In the genomic region with DNA sequence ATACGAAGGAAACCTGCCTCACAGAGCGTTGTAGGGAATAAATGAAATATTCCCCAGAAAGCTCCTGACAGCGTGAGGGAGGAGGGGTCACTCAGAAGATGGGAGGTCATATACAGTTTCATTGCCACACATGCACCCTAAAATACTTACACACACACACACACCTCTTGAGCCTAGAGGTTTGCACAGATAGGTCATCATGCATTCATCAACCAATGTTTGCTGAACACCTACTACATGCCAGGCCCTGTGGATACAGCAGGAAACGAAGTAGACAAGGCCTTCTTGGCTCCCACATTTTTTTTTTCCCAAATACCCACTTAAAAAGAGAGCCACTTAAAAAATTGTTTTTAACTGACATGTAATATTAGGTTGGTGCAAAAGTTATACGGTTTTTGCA, we compare ENCODE assay signal across 12 cellular contexts. TPM values are rescaled to one million over a fixed set of nuclear protein-coding genes. Genes with fewer than 3 reads are reported as not detected.
A peak's percentile ranks its signal among the peaks of the same experiment; 100 is the strongest.
DNase-seq lines count a peak whose midpoint lies in the region; ATAC-seq, FAIRE-seq and TF ChIP-seq lines count a peak whose summit lies in the region.
"Had no signal": no experiment of that assay in that cellular context is flagged by ENCODE, and none has a peak within 500 bp of the region (broad histone marks: within the 10 kb centered on the region; RNA-seq: fewer than 3 reads in every experiment).

No MANE protein-coding gene starts in this region.

- H3K4me3 Mint-ChIP-seq in activated T-cell treated with anti-CD3 and anti-CD28 coated beads, Interleukin-2, amount 50 U/mL, for 24 hours = peak overlapping the region; percentile 71
- H3K4me3 Mint-ChIP-seq in stimulated activated effector memory CD8-positive, alpha-beta T cell treated with anti-CD3 and anti-CD28 coated beads, Interleukin-12 subunit alpha, Interleukin-12 subunit beta, amount 100 ng/mL, for 72 hours = peak overlapping the region; percentile 65

- no peaks in the 10 kb centered on the region for H4K20me1 ChIP-seq in hepatocyte (ENCODE audit: insufficient read depth, poor library complexity, severe bottlenecking)

- H3K9me3 Mint-ChIP-seq in activated T-cell treated with anti-CD3 and anti-CD28 coated beads, Interleukin-2, amount 50 U/mL, for 24 hours = no peaks in the 10 kb centered on the region
- H3K9me3 Mint-ChIP-seq in stimulated activated effector memory CD8-positive, alpha-beta T cell treated with anti-CD3 and anti-CD28 coated beads, Interleukin-12 subunit alpha, Interleukin-12 subunit beta, amount 100 ng/mL, for 72 hours = no peaks in the 10 kb centered on the region

- TF ChIP-seq CTCF in Panc1 (IDR thresholded peaks at IDR 0.05) = no peak
- no peak for TF ChIP-seq CTCF in hepatocyte (IDR thresholded peaks at IDR 0.05; ENCODE audit: poor library complexity)

- H3K4me2 ChIP-seq in hepatocyte = peak overlapping the region; percentile 97

- peak overlapping the region; percentile 56 to 63; a peak in 3 of 4 replicates for H3K4me3 ChIP-seq in Panc1 (ENCODE audit: low read depth in 2 of 2, low read length in 2 of 2)
- H3K4me3 ChIP-seq in hepatocyte = no peak overlapping the region

- POLR2A ChIA-PET in Panc1 (lab: Charles Lee) = no interaction called here

- H2AFZ ChIP-seq in hepatocyte = peak overlapping the region; percentile 89

- no peak for ATAC-seq in Panc1
- ATAC-seq in stimulated activated effector memory CD8-positive, alpha-beta T cell treated with anti-CD3 and anti-CD28 coated beads, Interleukin-12 subunit alpha, Interleukin-12 subunit beta, amount 100 ng/mL, for 72 hours = no peak

- H3K9me2 ChIP-seq in hepatocyte (replicated peaks; ENCODE audit: insufficient read depth) = no peaks in the 10 kb centered on the region

- H3K27ac Mint-ChIP-seq in activated T-cell treated with anti-CD3 and anti-CD28 coated beads, Interleukin-2, amount 50 U/mL, for 24 hours = no peak overlapping the region
- H3K27ac Mint-ChIP-seq in stimulated activated effector memory CD8-positive, alpha-beta T cell treated with anti-CD3 and anti-CD28 coated beads, Interleukin-12 subunit alpha, Interleukin-12 subunit beta, amount 100 ng/mL, for 72 hours = no peak overlapping the region

- H3K79me2 ChIP-seq in hepatocyte = peaks cover 21% of the 10 kb centered on the region

- H3K4me1 ChIP-seq in Panc1 (ENCODE audit: control insufficient read depth, insufficient read depth, low read length) (no peaks in the 10 kb centered on the region), hepatocyte (ENCODE audit: insufficient read depth) (no peaks in the 10 kb centered on the region)

- CTCF ChIA-PET in Panc1 (lab: Charles Lee) = no interaction called here

- no TSS peak for BruUV-seq in Panc1 (replicated peaks; lab: Mats Ljungman, UMichigan)

- H3K9me3 ChIP-seq in Panc1 (ENCODE audit: control insufficient read depth, insufficient read depth, low read depth, low read length) (no peaks in the 10 kb centered on the region), hepatocyte (ENCODE audit: low read depth) (no peaks in the 10 kb centered on the region)
- H3K9me3 ChIP-seq: upper lobe of left lung had no signal

- intact Hi-C loops in Panc1 (cut with micrococcal nuclease; ENCODE audit: unreplicated experiment) = no loop called here

- no peak overlapping the region for H3K27ac ChIP-seq in Panc1 (ENCODE audit: low read length)
- no peak overlapping the region for H3K27ac ChIP-seq in hepatocyte

- no peak for DNase-seq in activated T-cell treated with anti-CD3 and anti-CD28 coated beads, Interleukin-2, amount 50 U/mL, for 24 hours
- DNase-seq in activated T-cell treated with anti-CD3 and anti-CD28 coated beads, Interleukin-2, amount 50 U/mL, for 1 hour = no peak
- DNase-seq in Panc1 (ENCODE audit: low read depth, low spot score) = no peak
- DNase-seq in hepatocyte (ENCODE audit: low spot score) = no peak
- no peak for DNase-seq in stimulated activated effector memory CD8-positive, alpha-beta T cell treated with anti-CD3 and anti-CD28 coated beads, Interleukin-12 subunit alpha, Interleukin-12 subunit beta, amount 100 ng/mL, for 72 hours (ENCODE audit: low spot score in 2 of 2)
- no peak for DNase-seq in stimulated activated naive CD4-positive, alpha-beta T cell treated with Interleukin-2 at 50 U/mL for 16 hours (lab: John Stamatoyannopoulos, UW)
- DNase-seq in urothelium cell line (ENCODE audit: low spot score) = no peak
- DNase-seq in dermis blood vessel endothelial cell = no peak
- DNase-seq: SHP77 treated with DMSO at 0.1 percent for 48 hours had no signal

- H3K27me3 ChIP-seq in Panc1 (ENCODE audit: control insufficient read depth, insufficient read depth, low read length) (no peaks in the 10 kb centered on the region), hepatocyte (peaks cover 3% of the 10 kb centered on the region)

- 90% methylated on average over 5 of the region's 5 CpGs for WGBS in hepatocyte (ENCODE audit: low lambda C conversion rate, missing lambda C conversion rate)

- in situ Hi-C loops in Panc1 (cut with HindIII; ENCODE audit: low pct_unique_long_range_greater_than_20kb, low sequenced_read_pairs) = no loop called here

- H3K27me3 Mint-ChIP-seq in activated T-cell treated with anti-CD3 and anti-CD28 coated beads, Interleukin-2, amount 50 U/mL, for 24 hours = peaks cover 17% of the 10 kb centered on the region

- no peaks in the 10 kb centered on the region for H3K36me3 Mint-ChIP-seq in activated T-cell treated with anti-CD3 and anti-CD28 coated beads, Interleukin-2, amount 50 U/mL, for 24 hours (ENCODE audit: low read depth)
- no peaks in the 10 kb centered on the region for H3K36me3 Mint-ChIP-seq in stimulated activated effector memory CD8-positive, alpha-beta T cell treated with anti-CD3 and anti-CD28 coated beads, Interleukin-12 subunit alpha, Interleukin-12 subunit beta, amount 100 ng/mL, for 72 hours

- H3K4me1 Mint-ChIP-seq in activated T-cell treated with anti-CD3 and anti-CD28 coated beads, Interleukin-2, amount 50 U/mL, for 24 hours (ENCODE audit: low read depth) = peaks cover 24% of the 10 kb centered on the region
- peaks cover 17% of the 10 kb centered on the region for H3K4me1 Mint-ChIP-seq in stimulated activated effector memory CD8-positive, alpha-beta T cell treated with anti-CD3 and anti-CD28 coated beads, Interleukin-12 subunit alpha, Interleukin-12 subunit beta, amount 100 ng/mL, for 72 hours

- FAIRE-seq in urothelium cell line (lab: Jason Lieb, UNC) = no peak

- H3K36me3 ChIP-seq in Panc1 (ENCODE audit: control insufficient read depth, insufficient read depth, low read length) (no peaks in the 10 kb centered on the region), hepatocyte (replicated peaks; ENCODE audit: insufficient read depth, low read depth) (no peaks in the 10 kb centered on the region)
- H3K36me3 ChIP-seq: upper lobe of left lung had no signal

RNA-seq across cellular contexts. Expression of a gene that starts 0.9 kb away (rescaled TPM):
- 0.72 TPM for total RNA-seq in Panc1 (2021; ENCODE audit: unreplicated experiment)
- 5.0 TPM for polyA plus RNA-seq in Panc1 (2012; ENCODE audit: insufficient read length)
- 42.3 and 49.5 TPM in 2 replicates for total RNA-seq in hepatocyte
- 31.0 and 38.7 TPM in 2 replicates for polyA plus RNA-seq in hepatocyte
- 13.8 and 16.9 TPM in 2 replicates for total RNA-seq in dermis blood vessel endothelial cell
- total RNA-seq: fibroblast of lung, IMR-90 had no signal

RNA-seq across cellular contexts. Expression of a gene that starts 40.3 kb away (rescaled TPM):
- 47.7 TPM for total RNA-seq in Panc1 (2021; ENCODE audit: unreplicated experiment)
- polyA plus RNA-seq in Panc1 (2012; ENCODE audit: insufficient read length) = 45.3 TPM
- total RNA-seq in hepatocyte = 92.6 and 105 TPM in 2 replicates
- polyA plus RNA-seq in hepatocyte = 102 and 104 TPM in 2 replicates
- 85.3 and 106 TPM in 2 replicates for total RNA-seq in dermis blood vessel endothelial cell
